8 cellular contexts compared by ENCODE assay signal in genomic region chr3:32238816-32239637, GRCh38. TPM values are rescaled to one million over a fixed set of nuclear protein-coding genes. Genes with fewer than 3 reads are reported as not detected.
DNase-seq lines count a peak whose midpoint lies in the region; ATAC-seq and TF ChIP-seq lines count a peak whose summit lies in the region.

No MANE protein-coding gene starts in this region.

- H3K4me3 ChIP-seq in GM06990 (replicated peaks; ENCODE audit: low read depth, low read length) (peak overlapping the region; percentile 41), PC-3 (ENCODE audit: low read length) (peak overlapping the region; percentile 92), cardiac muscle cell (peak overlapping the region; percentile 63)

- peak overlapping the region; percentile 59 for H3K9ac ChIP-seq in PC-3 (ENCODE audit: low read length)

- POLR2A ChIA-PET in PC-3 (lab: Charles Lee; ENCODE audit: unreplicated experiment): interaction anchor here (0.5 to 0.7 kb wide), 2 partner anchors 73 to 135 kb away, joined by 4 to 8 read pairs; no protein-coding TSS in a partner anchor

- no peaks in the 10 kb centered on the region for H3F3A ChIP-seq in PC-3 (ENCODE audit: low read length, unreplicated experiment)

- CTCF ChIA-PET in PC-3 (lab: Charles Lee): interaction anchor here (0.8 to 1.1 kb wide), 2 partner anchors 23 to 664 kb away, joined by 3 to 5 read pairs; no protein-coding TSS in a partner anchor

- H2AFZ ChIP-seq in PC-3 (ENCODE audit: low read length): peak overlapping the region; percentile 98

- DNase-seq in GM06990 (ENCODE audit: extremely low read depth, insufficient read length) (peak; percentile 21), PC-3 (peak; percentile 39), cardiac muscle cell (ENCODE audit: low read depth in 1 of 2, low spot score in 1 of 2) (peak; percentile 41 to 69), posterior vena cava (ENCODE audit: low spot score) (peak; percentile 87), kidney glomerular epithelial cell (lab: John Stamatoyannopoulos, UW) (no peak)
- DNase-seq in activated naive CD4-positive, alpha-beta T cell treated with anti-CD3 and anti-CD28 coated beads, Interleukin-2, amount 50 U/mL, for 16 hours: peak; percentile 57

- peaks cover 2% of the 10 kb centered on the region for H3K27me3 ChIP-seq in GM06990 (replicated peaks; ENCODE audit: control insufficient read depth, insufficient read depth, low read length)
- H3K27me3 ChIP-seq in PC-3 (ENCODE audit: low read length): no peaks in the 10 kb centered on the region
- H3K27me3 ChIP-seq in cardiac muscle cell: peaks cover 11% of the 10 kb centered on the region

- H3K9me3 ChIP-seq in PC-3 (ENCODE audit: low read length) (0 out of 2 replicates have a peak, but pooled peaks cover 8% of the 10 kb centered on the region), cardiac muscle cell (ENCODE audit: low read depth) (no peaks in the 10 kb centered on the region)

- no peaks in the 10 kb centered on the region for H3K9me2 ChIP-seq in PC-3 (replicated peaks; ENCODE audit: low read length)

- no peaks in the 10 kb centered on the region for H4K20me1 ChIP-seq in PC-3 (ENCODE audit: low read length)

- TF ChIP-seq CTCF in GM06990 (IDR thresholded peaks at IDR 0.05; ENCODE audit: insufficient read depth, low read length, poor library complexity, severe bottlenecking) (no peak), PC-3 (conservative IDR thresholded peaks at IDR 0.05; ENCODE audit: low read depth, low read length) (no peak), cardiac muscle cell (IDR thresholded peaks at IDR 0.05; ENCODE audit: low read depth, low read length) (no peak)

- H3K36me3 ChIP-seq in GM06990 (ENCODE audit: control insufficient read depth, insufficient read depth, low read length) (no peaks in the 10 kb centered on the region), PC-3 (ENCODE audit: low read depth, low read length) (no peaks in the 10 kb centered on the region), cardiac muscle cell (no peaks in the 10 kb centered on the region)

- H3K4me2 ChIP-seq in PC-3 (ENCODE audit: low read length): peak overlapping the region; percentile 99

- H3K4me1 ChIP-seq in PC-3 (ENCODE audit: insufficient read depth, low read length) (peaks cover 17% of the 10 kb centered on the region), cardiac muscle cell (ENCODE audit: low read depth) (no peaks in the 10 kb centered on the region)

- H3K79me2 ChIP-seq in PC-3 (ENCODE audit: low read length): peaks cover 26% of the 10 kb centered on the region

- no peak overlapping the region for H3K27ac ChIP-seq in PC-3 (ENCODE audit: low read length)
- no peak overlapping the region for H3K27ac ChIP-seq in cardiac muscle cell

- BruUV-seq in PC-3 (replicated peaks; lab: Mats Ljungman, UMichigan): TSS peak; percentile 45

- ATAC-seq in HG02642 (IDR thresholded peaks at IDR 0.05; ENCODE audit: poor library complexity, unreplicated experiment) (peak; percentile 41), PC-3 (peak; percentile 42), HG02970 (IDR thresholded peaks at IDR 0.05; ENCODE audit: low FRiP score, unreplicated experiment) (no peak)

- intact Hi-C loops in PC-3 (cut with micrococcal nuclease): loop anchor here (1.0 to 5.0 kb wide), 4 partner anchors 9 to 153 kb away; partner anchors contain the start of gene CMTM7
- intact Hi-C loops in posterior vena cava (cut with DNase I): no loop called here

RNA-seq across cellular contexts. Expression of gene CMTM8, which starts 0.5 kb away (rescaled TPM):
- 1.4 and 5.2 TPM in 2 replicates for total RNA-seq in PC-3 (2014; rRNA removed)
- total RNA-seq in cardiac muscle cell: 7.7 and 12.5 TPM in 2 replicates
- 6.9 and 14.9 TPM in 2 replicates for polyA plus RNA-seq in cardiac muscle cell
- 1 to 10 TPM; 2.8 to 3.2 TPM for total RNA-seq in posterior vena cava

Comparison
In these comparisons a context has a peak if more than half of its experiments do, and no peak if none do; other contexts are left out.
1. H3K4me3 ChIP-seq: peak in every context shown above with its lines; median percentile 92 in PC-3; 63 in cardiac muscle cell; 41 in GM06990.